In genomic region chr19:38977445-38978314, GRCh38 we compare ENCODE assay signal across 1 cellular context.
TF ChIP-seq lines count a peak whose summit lies in the region.

No MANE protein-coding gene starts in this region.

TF ChIP-seq in GM12878, 131 proteins besides CTCF, POLR2A, EP300 and RAD21 (continued from another document and continues in another):
- no peak for TF ChIP-seq WRNIP1 (IDR thresholded peaks at IDR 0.05; ENCODE audit: borderline replicate concordance, low read depth, low read length)
- TF ChIP-seq ETV6 (conservative IDR thresholded peaks at IDR 0.05 in 1 of 2, IDR thresholded peaks at IDR 0.05 in 1 of 2; ENCODE audit: borderline replicate concordance in 1 of 2, low read depth in 1 of 2), result peak in 1 of 2 experiments; percentile 84; a peak in 2 of 4 replicates
- TF ChIP-seq CEBPZ (IDR thresholded peaks at IDR 0.05; ENCODE audit: low read depth, low read length), result no peak
- TF ChIP-seq MYC (IDR thresholded peaks at IDR 0.05; ENCODE audit: insufficient read depth, insufficient read length, insufficient replicate concordance, low read length, severe bottlenecking), result no peak
- TF ChIP-seq RFX5 (IDR thresholded peaks at IDR 0.05; ENCODE audit: low read depth, low read length), result no peak
- peak; percentile 68; the same call in 1 of the 2 replicates for TF ChIP-seq GABPA (IDR thresholded peaks at IDR 0.05; ENCODE audit: low read depth)
- no peak for TF ChIP-seq CBX3 (IDR thresholded peaks at IDR 0.05; ENCODE audit: borderline replicate concordance, low read depth)
- TF ChIP-seq ZBTB4 (CRISPR knock-in tag; IDR thresholded peaks at IDR 0.05), result no peak
- TF ChIP-seq YY1 (IDR thresholded peaks at IDR 0.05; ENCODE audit: low read depth, low read length), result no peak
- no peak for TF ChIP-seq SIN3A (IDR thresholded peaks at IDR 0.05; ENCODE audit: low read depth, low read length)
- TF ChIP-seq SKIL (IDR thresholded peaks at IDR 0.05; ENCODE audit: low read depth, poor library complexity, severe bottlenecking), result peak; percentile 89
- TF ChIP-seq ZNF384 (IDR thresholded peaks at IDR 0.05; ENCODE audit: borderline replicate concordance, low read depth, low read length), result no peak
- TF ChIP-seq NKRF (conservative IDR thresholded peaks at IDR 0.05), result peak; percentile 68
- TF ChIP-seq TCF3 (IDR thresholded peaks at IDR 0.05; ENCODE audit: borderline replicate concordance, insufficient read depth, low read depth, low read length), result no peak
- peak; percentile 72 for TF ChIP-seq NR2F1 (conservative IDR thresholded peaks at IDR 0.05)
- no peak for TF ChIP-seq SREBF1 (IDR thresholded peaks at IDR 0.05; ENCODE audit: low read length)
- TF ChIP-seq ZNF592 (IDR thresholded peaks at IDR 0.05), result no peak
- no peak for TF ChIP-seq ZNF207 (IDR thresholded peaks at IDR 0.05; ENCODE audit: borderline replicate concordance)
- TF ChIP-seq PML (IDR thresholded peaks at IDR 0.05; ENCODE audit: low read length), result peak; percentile 79
- peak; percentile 83 for TF ChIP-seq CBFB (IDR thresholded peaks at IDR 0.05; ENCODE audit: low read depth)
- TF ChIP-seq CHD4 (IDR thresholded peaks at IDR 0.05), result no peak
- no peak for TF ChIP-seq SPI1 (IDR thresholded peaks at IDR 0.05; ENCODE audit: borderline replicate concordance, insufficient read depth, low read depth, low read length)
- no peak for TF ChIP-seq SUPT20H (IDR thresholded peaks at IDR 0.05; ENCODE audit: borderline replicate concordance, control insufficient read depth, low read depth, low read length)
- no peak for TF ChIP-seq SREBF2 (IDR thresholded peaks at IDR 0.05; ENCODE audit: low read length)
- no peak for TF ChIP-seq HCFC1 (IDR thresholded peaks at IDR 0.05; ENCODE audit: low read length)
- no peak for TF ChIP-seq BRCA1 (IDR thresholded peaks at IDR 0.05; ENCODE audit: low read depth, low read length)
- TF ChIP-seq ATF2 (IDR thresholded peaks at IDR 0.05; ENCODE audit: low read length), result peak; percentile 93
- TF ChIP-seq KAT2A (conservative IDR thresholded peaks at IDR 0.05; ENCODE audit: control insufficient read depth, low read depth, low read length), result no peak
- no peak for TF ChIP-seq RAD51 (IDR thresholded peaks at IDR 0.05)
- TF ChIP-seq ZNF24 (IDR thresholded peaks at IDR 0.05), result 0 out of 2 replicates have a peak, but pooled peaks have one; percentile 14
- peak; percentile 70; the same call in 1 of the 2 replicates for TF ChIP-seq MEF2A (IDR thresholded peaks at IDR 0.05; ENCODE audit: insufficient read depth, low read depth, low read length)
- no peak for TF ChIP-seq PRDM15 (CRISPR knock-in tag; IDR thresholded peaks at IDR 0.05)
- no peak for TF ChIP-seq ZNF274 (IDR thresholded peaks at IDR 0.05; ENCODE audit: insufficient read depth, insufficient read length)
- TF ChIP-seq NR2C1 (IDR thresholded peaks at IDR 0.05), result no peak
- no peak for TF ChIP-seq MXI1 (IDR thresholded peaks at IDR 0.05; ENCODE audit: low read depth, low read length)
- no peak for TF ChIP-seq SUZ12 (IDR thresholded peaks at IDR 0.05; ENCODE audit: unreplicated experiment)
